In the genomic region with DNA sequence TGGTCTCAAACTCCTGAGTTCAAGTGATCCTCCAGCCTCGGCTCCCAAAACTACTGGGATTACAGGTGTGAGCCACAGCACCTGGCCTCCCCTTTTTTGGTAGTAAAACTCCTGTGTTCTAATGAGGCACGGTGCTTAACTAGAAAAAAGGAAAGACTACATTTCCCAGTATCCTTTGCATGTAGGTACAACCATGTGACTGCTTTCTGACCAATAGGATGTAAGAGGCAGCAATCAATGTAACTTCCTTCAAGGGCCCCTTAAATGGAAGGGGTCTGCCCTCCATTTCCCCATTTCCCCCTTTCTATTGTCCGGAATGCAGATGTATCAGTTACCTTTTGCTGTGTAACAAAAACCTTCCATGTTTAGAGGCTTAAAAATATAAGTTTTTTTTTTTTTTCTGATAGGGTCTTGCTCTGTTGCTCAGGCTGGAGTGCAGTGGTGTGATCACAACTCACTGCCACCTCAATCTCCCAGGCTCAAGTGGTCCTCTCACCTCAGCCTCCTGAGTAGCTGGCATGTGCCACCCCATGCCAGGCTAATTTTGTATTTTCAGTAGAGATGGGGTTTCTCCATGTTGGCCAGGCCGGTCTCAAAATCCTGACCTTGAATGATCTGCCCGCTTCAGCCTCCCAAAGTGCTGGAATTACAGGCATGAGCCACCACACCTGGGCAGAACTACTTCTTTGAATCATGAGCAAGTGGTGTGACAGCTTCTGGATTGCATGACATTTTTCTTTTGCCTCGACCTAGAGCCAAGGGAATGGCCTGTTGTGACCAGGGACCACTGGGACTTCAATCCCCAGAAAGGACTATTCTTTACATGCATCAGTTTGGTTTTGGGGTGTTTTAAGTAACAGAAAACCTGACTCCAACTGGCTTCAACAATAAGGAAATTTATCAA, we compare ENCODE assay signal across 15 cellular contexts. TPM values are rescaled to one million over a fixed set of nuclear protein-coding genes. Genes with fewer than 3 reads are reported as not detected.
DNase-seq lines count a peak whose midpoint lies in the region; ATAC-seq and TF ChIP-seq lines count a peak whose summit lies in the region.
"Had no signal": no experiment of that assay in that cellular context is flagged by ENCODE, and none has a peak within 500 bp of the region (broad histone marks: within the 10 kb centered on the region; RNA-seq: fewer than 3 reads in every experiment).

No MANE protein-coding gene starts in this region.

- no peaks in the 10 kb centered on the region for H3K4me1 Mint-ChIP-seq in activated T-helper 17 cell treated with anti-CD3 and anti-CD28 coated beads, Interleukin-2, amount 50 U/mL, for 72 hours
- H3K4me1 Mint-ChIP-seq: T-helper 17 cell had no signal

- H3K79me2 ChIP-seq in Loucy (ENCODE audit: insufficient read depth, low read length): no peaks in the 10 kb centered on the region

- H3K9me3 ChIP-seq in Loucy (ENCODE audit: insufficient read depth, low read depth, low read length) (no peaks in the 10 kb centered on the region), stomach (peaks cover 0 to 17% (median 8%) of the 10 kb centered on the region in 4 donors)

- H3K9me3 Mint-ChIP-seq in activated T-helper 17 cell treated with anti-CD3 and anti-CD28 coated beads, Interleukin-2, amount 50 U/mL, for 72 hours: no peaks in the 10 kb centered on the region
- H3K9me3 Mint-ChIP-seq: type B pancreatic cell had no signal

- H3F3A ChIP-seq in Loucy (ENCODE audit: low read depth): no peaks in the 10 kb centered on the region

- intact Hi-C loops in left cardiac atrium (cut with DNase I): loop anchor here in 1 of 2 donors (10.0 kb wide), 1 partner anchor 68 kb away; no protein-coding TSS in a partner anchor
- intact Hi-C loops in stomach (cut with DNase I; ENCODE audit: low total_unique reads): no loop called here

- H3K36me3 ChIP-seq in Loucy (ENCODE audit: insufficient read depth, low read length) (no peaks in the 10 kb centered on the region), stomach (no peaks in the 10 kb centered on the region)
- H3K36me3 ChIP-seq: BLaER1 had no signal

- no peaks in the 10 kb centered on the region for H4K20me1 ChIP-seq in Loucy (ENCODE audit: insufficient read depth, low read length, poor library complexity, severe bottlenecking)

- H3K27ac Mint-ChIP-seq in activated T-helper 17 cell treated with anti-CD3 and anti-CD28 coated beads, Interleukin-2, amount 50 U/mL, for 72 hours: no peak overlapping the region
- H3K27ac Mint-ChIP-seq: endodermal cell, T-helper 17 cell, type B pancreatic cell had no signal

- DNase-seq in AG10803 (ENCODE audit: low read depth) (peak; percentile 22), left cardiac atrium (no peak), stomach (no peak)
- DNase-seq in activated naive CD4-positive, alpha-beta T cell (lab: John Stamatoyannopoulos, UW): no peak
- DNase-seq: amniotic stem cell, endodermal cell, GOT3, mucosa of descending colon, NCI-H69, retina, T-helper 17 cell had no signal

- ATAC-seq in activated T-helper 17 cell treated with anti-CD3 and anti-CD28 coated beads, Interleukin-2, amount 50 U/mL, for 72 hours (replicated peaks): peak; percentile 35
- no peak for ATAC-seq in left cardiac atrium
- ATAC-seq: mucosa of descending colon, T-helper 17 cell had no signal

- H3K4me2 ChIP-seq in Loucy (ENCODE audit: low read depth, low read length, poor library complexity, severe bottlenecking): peak overlapping the region; percentile 6
- H3K4me2 ChIP-seq: BLaER1 had no signal

- H3K4me3 ChIP-seq in AG10803 (ENCODE audit: low read length): no peak overlapping the region
- H3K4me3 ChIP-seq in Loucy (ENCODE audit: low read length, poor library complexity, severe bottlenecking): no peak overlapping the region
- H3K4me3 ChIP-seq in stomach: no peak overlapping the region
- H3K4me3 ChIP-seq: BLaER1, mucosa of descending colon had no signal

- H2AFZ ChIP-seq in Loucy (ENCODE audit: low read length): peak overlapping the region; percentile 58; the same call in 1 of the 2 replicates

- H3K4me1 ChIP-seq in Loucy (ENCODE audit: insufficient read depth, low read length, poor library complexity, severe bottlenecking): no peaks in the 10 kb centered on the region
- no peaks in the 10 kb centered on the region for H3K4me1 ChIP-seq in stomach

- TF ChIP-seq POLR2A in stomach (IDR thresholded peaks at IDR 0.05): no peak

- H3K9me2 ChIP-seq in Loucy (replicated peaks; ENCODE audit: low read depth, low read length): no peaks in the 10 kb centered on the region

- WGBS in stomach, 5 donors: 67 to 74% (median 72%) methylated on average over 5 to 6 of the region's 6 CpGs

- no peak overlapping the region for H3K4me3 Mint-ChIP-seq in activated T-helper 17 cell treated with anti-CD3 and anti-CD28 coated beads, Interleukin-2, amount 50 U/mL, for 72 hours
- H3K4me3 Mint-ChIP-seq: endodermal cell, T-helper 17 cell, type B pancreatic cell had no signal

- no peaks in the 10 kb centered on the region for H3K27me3 ChIP-seq in Loucy (ENCODE audit: insufficient read depth, low read length, poor library complexity, severe bottlenecking)
- peaks cover 0 to 91% (median 13%) of the 10 kb centered on the region in 3 donors for H3K27me3 ChIP-seq in stomach

- no peak for TF ChIP-seq EP300 in stomach (IDR thresholded peaks at IDR 0.05)

- no peaks in the 10 kb centered on the region for H3K36me3 Mint-ChIP-seq in activated T-helper 17 cell treated with anti-CD3 and anti-CD28 coated beads, Interleukin-2, amount 50 U/mL, for 72 hours (ENCODE audit: low read depth)
- H3K36me3 Mint-ChIP-seq: type B pancreatic cell had no signal

- peaks cover 24% of the 10 kb centered on the region for H3K27me3 Mint-ChIP-seq in activated T-helper 17 cell treated with anti-CD3 and anti-CD28 coated beads, Interleukin-2, amount 50 U/mL, for 72 hours

- no peak overlapping the region for H3K27ac ChIP-seq in stomach
- H3K27ac ChIP-seq: BLaER1 had no signal

- no peak for TF ChIP-seq CTCF in AG10803 (conservative IDR thresholded peaks at IDR 0.05; ENCODE audit: low read length)
- TF ChIP-seq CTCF in Loucy (conservative IDR thresholded peaks at IDR 0.05; ENCODE audit: low read length): no peak
- no peak for TF ChIP-seq CTCF in stomach (IDR thresholded peaks at IDR 0.05)

- H3K9ac ChIP-seq in Loucy (ENCODE audit: low read depth, low read length, poor library complexity, severe bottlenecking): no peak overlapping the region
- H3K9ac ChIP-seq: BLaER1 had no signal

RNA-seq across cellular contexts. Expression of a gene that starts 2.4 kb away (rescaled TPM):
- total RNA-seq in activated T-helper 17 cell treated with anti-CD3 and anti-CD28 coated beads, Interleukin-2, amount 50 U/mL, for 72 hours: not detected
- not detected for total RNA-seq in left cardiac atrium
- total RNA-seq in stomach: not detected
- not detected for polyA plus RNA-seq in stomach
- total RNA-seq: endodermal cell, mucosa of descending colon, T-helper 17 cell had no signal

RNA-seq across cellular contexts. Expression of a gene that starts 17.6 kb away (rescaled TPM):
- not detected for total RNA-seq in activated T-helper 17 cell treated with anti-CD3 and anti-CD28 coated beads, Interleukin-2, amount 50 U/mL, for 72 hours
- total RNA-seq in left cardiac atrium (not detected), stomach (not detected)
- not detected for polyA plus RNA-seq in stomach
- total RNA-seq: endodermal cell, mucosa of descending colon, T-helper 17 cell had no signal

RNA-seq across cellular contexts. Expression of a gene that starts 49.5 kb away (rescaled TPM):
- total RNA-seq in activated T-helper 17 cell treated with anti-CD3 and anti-CD28 coated beads, Interleukin-2, amount 50 U/mL, for 72 hours: under 1 TPM; 0.24 to 0.45 TPM
- total RNA-seq in left cardiac atrium (1 to 10 TPM; 8.4 to 9.6 TPM), stomach (10 to 100 TPM in 2 of 5 donors, 1 to 10 TPM in 1, under 1 TPM in 1, not detected in 1; 0.89 to 33.9 (median 12.2) TPM)
- polyA plus RNA-seq in stomach: 1 to 10 TPM; 4.3 to 7.0 (median 6.9) TPM

RNA-seq across cellular contexts. Expression of a gene that starts 50.9 kb away (rescaled TPM):
- 1 to 10 TPM in 1 of 2 donors, under 1 TPM in 1; 0.39 to 2.0 TPM for total RNA-seq in activated T-helper 17 cell treated with anti-CD3 and anti-CD28 coated beads, Interleukin-2, amount 50 U/mL, for 72 hours
- total RNA-seq in left cardiac atrium: under 1 TPM in 1 of 2 donors, not detected in 1; 0.27 TPM
- total RNA-seq in stomach: 10 to 100 TPM in 1 of 5 donors, 1 to 10 TPM in 1, not detected in 3; 4.1 to 55.0 TPM
- polyA plus RNA-seq in stomach: 10 to 100 TPM in 1 of 3 donors, 1 to 10 TPM in 2; 6.0 to 12.8 (median 6.9) TPM
- total RNA-seq: T-helper 17 cell had no signal

RNA-seq across cellular contexts. Expression of a gene that starts 53.1 kb away (rescaled TPM):
- total RNA-seq in activated T-helper 17 cell treated with anti-CD3 and anti-CD28 coated beads, Interleukin-2, amount 50 U/mL, for 72 hours: not detected
- 1 to 10 TPM in 1 of 2 donors, under 1 TPM in 1; 0.62 to 1.2 TPM for total RNA-seq in left cardiac atrium
- total RNA-seq in stomach: 1 to 10 TPM in 1 of 5 donors, not detected in 4; 1.5 TPM
- polyA plus RNA-seq in stomach: 1 to 10 TPM in 1 of 3 donors, under 1 TPM in 2; 0.15 to 1.2 (median 0.15) TPM
- total RNA-seq: T-helper 17 cell had no signal
